Comparison of ENCODE assay signal across 21 cellular contexts in the genomic region with DNA sequence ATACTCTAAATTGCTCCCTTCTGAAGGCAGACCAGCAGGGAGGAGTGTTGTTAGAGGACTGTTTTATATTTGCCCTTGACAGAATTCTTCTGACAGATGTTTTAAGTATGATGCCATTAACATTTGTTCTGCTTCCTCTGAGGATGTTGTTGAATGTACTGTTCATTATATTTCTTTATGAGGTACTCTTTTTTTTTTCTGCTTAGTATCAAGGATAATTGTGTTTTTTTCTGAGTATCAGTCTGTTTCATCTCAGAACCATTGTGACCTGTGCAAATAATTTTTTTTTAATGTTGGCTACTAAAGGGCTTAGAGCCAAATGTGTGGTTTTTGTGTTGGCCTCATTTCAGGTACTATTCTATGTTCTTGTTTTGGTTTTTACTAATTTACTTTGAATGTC. TPM values are rescaled to one million over a fixed set of nuclear protein-coding genes. Genes with fewer than 3 reads are reported as not detected.
A peak's percentile ranks its signal among the peaks of the same experiment; 100 is the strongest.
DNase-seq lines count a peak whose midpoint lies in the region; ATAC-seq and TF ChIP-seq lines count a peak whose summit lies in the region.
"Had no signal": no experiment of that assay in that cellular context is flagged by ENCODE, and none has a peak within 500 bp of the region (broad histone marks: within the 10 kb centered on the region; RNA-seq: fewer than 3 reads in every experiment).

No MANE protein-coding gene starts in this region.

- intact Hi-C loops in gastrocnemius medialis (cut with DNase I; ENCODE audit: low total_unique reads): no loop called here

- no peak overlapping the region for H3K4me2 ChIP-seq in Karpas-422 (ENCODE audit: low read depth, low read length, poor library complexity, severe bottlenecking)

- H3K4me3 ChIP-seq in Karpas-422 (ENCODE audit: low read length): no peak overlapping the region
- H3K4me3 ChIP-seq in astrocyte of the spinal cord (ENCODE audit: low read depth, low read length): no peak overlapping the region
- H3K4me3 ChIP-seq in fibroblast of villous mesenchyme (ENCODE audit: low read depth, low read length): no peak overlapping the region
- H3K4me3 ChIP-seq in gastrocnemius medialis: no peak overlapping the region
- H3K4me3 ChIP-seq: gastroesophageal sphincter, SJCRH30, upper lobe of left lung had no signal

- H3K4me1 ChIP-seq in Karpas-422 (ENCODE audit: low read length): peaks cover 32% of the 10 kb centered on the region
- peaks cover 17 to 27% of the 10 kb centered on the region in 2 donors for H3K4me1 ChIP-seq in gastrocnemius medialis
- H3K4me1 ChIP-seq: SJCRH30 had no signal

- no peak for ATAC-seq in gastrocnemius medialis
- ATAC-seq: gastroesophageal sphincter; naive thymus-derived CD4-positive, alpha-beta T cell; T-helper 17 cell had no signal

- H3K27me3 ChIP-seq in Karpas-422 (ENCODE audit: low read length) (no peaks in the 10 kb centered on the region), gastrocnemius medialis (no peaks in the 10 kb centered on the region)
- H3K27me3 ChIP-seq: gastroesophageal sphincter, SJCRH30, upper lobe of left lung had no signal

- H3K27ac ChIP-seq in Karpas-422 (ENCODE audit: low read length) (peak overlapping the region; percentile 28; the same call in 1 of the 2 replicates), gastrocnemius medialis (no peak overlapping the region)
- H3K27ac ChIP-seq: parathyroid adenoma, SJCRH30, upper lobe of left lung, WERI-Rb-1 had no signal

- no peak overlapping the region for H3K9ac ChIP-seq in Karpas-422 (ENCODE audit: low read length)
- H3K9ac ChIP-seq: parathyroid adenoma had no signal

- DNase-seq in DMS79 treated with DMSO at 0.1 percent for 48 hours (lab: John Stamatoyannopoulos, UW) (peak; percentile 51), Karpas-422 (no peak), astrocyte of the spinal cord (ENCODE audit: low read depth, low spot score) (peak; percentile 30), fibroblast of villous mesenchyme (ENCODE audit: low read depth) (peak; percentile 72), gastrocnemius medialis (no peak), SHP77 treated with DMSO at 0.1 percent for 48 hours (lab: John Stamatoyannopoulos, UW) (no peak)
- DNase-seq in activated CD8-positive, alpha-beta memory T cell treated with anti-CD3 and anti-CD28 coated beads, Interleukin-2, amount 50 U/mL, for 4 hours: no peak
- DNase-seq: activated CD4-positive, alpha-beta memory T cell treated with anti-CD3 and anti-CD28 coated beads, Interleukin-2, amount 10 ng/mL, durations not matched to agents 7 days and 5 days; effector memory CD4-positive, alpha-beta T cell; GOT3; kidney glomerular epithelial cell; naive thymus-derived CD4-positive, alpha-beta T cell; NCI-H1417 treated with DMSO at 0.1 percent for 48 hours; NCI-H774; SJCRH30; stimulated activated CD4-positive, alpha-beta T cell treated with anti-CD3 and anti-CD28 coated beads, Interleukin-2, amount 100 ng/mL, for 48 hours; T-helper 17 cell; upper lobe of left lung; WERI-Rb-1 had no signal

- H3K79me2 ChIP-seq in Karpas-422 (ENCODE audit: low read length): peaks cover 97% of the 10 kb centered on the region

- TF ChIP-seq CTCF in astrocyte of the spinal cord (IDR thresholded peaks at IDR 0.05; ENCODE audit: low read depth, low read length) (no peak), fibroblast of villous mesenchyme (IDR thresholded peaks at IDR 0.05; ENCODE audit: insufficient read depth, low read depth, low read length) (no peak), gastrocnemius medialis (IDR thresholded peaks at IDR 0.05 in 4 of 5, conservative IDR thresholded peaks at IDR 0.05 in 1 of 5) (no peak)

- H3K9me3 ChIP-seq in Karpas-422 (ENCODE audit: low read length): no peaks in the 10 kb centered on the region
- no peaks in the 10 kb centered on the region for H3K9me3 ChIP-seq in gastrocnemius medialis
- H3K9me3 ChIP-seq: gastroesophageal sphincter, SJCRH30, upper lobe of left lung had no signal

- peaks cover 52% of the 10 kb centered on the region for H4K20me1 ChIP-seq in Karpas-422 (ENCODE audit: insufficient read depth, low read depth, low read length)

- H2AFZ ChIP-seq in Karpas-422 (ENCODE audit: low read length): no peak overlapping the region
- H2AFZ ChIP-seq: parathyroid adenoma had no signal

- in situ Hi-C loops in astrocyte of the spinal cord (cut with HindIII; ENCODE audit: low sequenced_read_pairs): no loop called here
- in situ Hi-C loops in gastrocnemius medialis (cut with MboI; ENCODE audit: low sequenced_read_pairs in 4 of 4): no loop called here

- TF ChIP-seq POLR2A in gastrocnemius medialis (IDR thresholded peaks at IDR 0.05): no peak

- H3K9me2 ChIP-seq in Karpas-422 (replicated peaks; ENCODE audit: insufficient read depth, low read length): no peaks in the 10 kb centered on the region

- H3K36me3 ChIP-seq in Karpas-422 (ENCODE audit: insufficient read depth, low read length): peaks cover 85% of the 10 kb centered on the region
- H3K36me3 ChIP-seq in gastrocnemius medialis: peaks cover 0 to 26% of the 10 kb centered on the region in 2 donors

RNA-seq across cellular contexts. Expression of a gene that starts 10.6 kb away (rescaled TPM):
- 304 and 383 TPM in 2 replicates for total RNA-seq in Karpas-422 (2014; rRNA removed; shearing (Covaris generic); ENCODE audit: low replicate concordance)
- total RNA-seq in fibroblast of villous mesenchyme: 53.8 and 66.5 TPM in 2 replicates
- total RNA-seq in gastrocnemius medialis: 10 to 100 TPM; 58.8 to 83.0 (median 62.4) TPM

Comparison
In these comparisons a context has a peak if more than half of its experiments do, and no peak if none do; other contexts are left out.
1. DNase-seq: peak in DMS79 treated with DMSO at 0.1 percent for 48 hours (single experiment), astrocyte of the spinal cord (single experiment) and fibroblast of villous mesenchyme (single experiment); none in Karpas-422 (single experiment), activated CD8-positive, alpha-beta memory T cell treated with anti-CD3 and anti-CD28 coated beads, Interleukin-2, amount 50 U/mL, for 4 hours (single experiment), gastrocnemius medialis (0 of 2) and SHP77 treated with DMSO at 0.1 percent for 48 hours (single experiment).